ENCODE assay signal across 1 cellular context in the genomic region with DNA sequence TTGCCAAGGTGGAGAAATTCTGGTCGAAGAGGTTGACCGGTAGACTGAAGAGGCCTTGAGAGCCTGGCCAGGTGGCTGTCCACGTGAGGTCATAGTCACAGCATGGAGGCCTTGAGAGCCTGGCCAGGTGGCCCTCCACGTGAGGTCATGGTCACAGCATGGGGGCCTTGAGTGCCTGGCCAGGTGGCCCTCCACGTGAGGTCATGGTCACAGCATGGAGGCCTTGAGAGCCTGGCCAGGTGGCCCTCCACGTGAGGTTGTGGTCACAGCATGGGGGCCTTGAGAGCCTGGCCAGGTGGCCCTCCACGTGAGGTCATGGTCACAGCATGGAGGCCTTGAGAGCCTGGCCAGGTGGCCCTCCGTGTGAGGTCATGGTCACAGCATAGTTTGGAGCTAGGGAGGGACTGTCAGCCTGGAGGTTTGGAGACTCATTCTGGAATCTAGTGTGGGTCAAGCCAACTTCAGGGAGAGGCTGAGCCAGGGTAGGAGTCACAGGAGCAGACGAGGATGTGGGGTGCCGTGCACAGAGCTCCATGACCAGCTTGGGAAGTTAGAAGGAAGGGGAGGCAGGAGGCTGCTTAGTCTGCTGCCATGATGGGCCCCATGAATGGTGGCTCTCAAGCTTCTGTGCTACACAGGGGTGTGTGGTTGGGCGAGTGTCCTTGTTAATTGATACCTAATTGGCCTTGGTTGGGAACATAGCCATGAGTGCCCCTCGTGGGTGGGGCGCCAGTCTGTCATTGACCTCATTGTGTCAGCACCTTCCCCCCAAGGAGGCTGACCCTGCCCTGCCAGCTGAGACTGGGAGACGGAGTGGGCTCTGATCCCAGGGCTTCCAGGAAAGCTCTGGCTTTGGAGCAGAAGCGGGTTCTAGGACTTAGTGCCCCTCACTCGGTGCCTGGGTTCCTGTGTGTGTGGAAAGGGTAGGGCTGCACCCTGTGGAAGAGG.
TF ChIP-seq lines count a peak whose summit lies in the region.

No MANE protein-coding gene starts in this region.

TF ChIP-seq in IMR-90, 13 proteins besides CTCF, POLR2A, EP300 and RAD21:
- TF ChIP-seq NFE2L2 (IDR thresholded peaks at IDR 0.05; ENCODE audit: low read depth, low read length) (no peak), SMC3 (IDR thresholded peaks at IDR 0.05; ENCODE audit: low read depth, low read length) (no peak), CHD1 (IDR thresholded peaks at IDR 0.05; ENCODE audit: low read depth, low read length) (no peak), USF2 (IDR thresholded peaks at IDR 0.05; ENCODE audit: low read depth, low read length) (no peak), RFX5 (IDR thresholded peaks at IDR 0.05; ENCODE audit: low read depth, low read length) (no peak), CEBPB (IDR thresholded peaks at IDR 0.05; ENCODE audit: low read depth, low read length) (no peak), BHLHE40 (IDR thresholded peaks at IDR 0.05; ENCODE audit: low read depth, low read length) (no peak), RCOR1 (IDR thresholded peaks at IDR 0.05; ENCODE audit: insufficient replicate concordance, low read length) (no peak), MAFK (IDR thresholded peaks at IDR 0.05; ENCODE audit: low read depth, low read length) (no peak), MAZ (IDR thresholded peaks at IDR 0.05; ENCODE audit: borderline replicate concordance, low read depth, low read length) (no peak), MXI1 (IDR thresholded peaks at IDR 0.05; ENCODE audit: borderline replicate concordance, low read depth, low read length) (no peak), FOS (IDR thresholded peaks at IDR 0.05; ENCODE audit: low read depth, low read length) (no peak)
- TF ChIP-seq, protein P1, sequence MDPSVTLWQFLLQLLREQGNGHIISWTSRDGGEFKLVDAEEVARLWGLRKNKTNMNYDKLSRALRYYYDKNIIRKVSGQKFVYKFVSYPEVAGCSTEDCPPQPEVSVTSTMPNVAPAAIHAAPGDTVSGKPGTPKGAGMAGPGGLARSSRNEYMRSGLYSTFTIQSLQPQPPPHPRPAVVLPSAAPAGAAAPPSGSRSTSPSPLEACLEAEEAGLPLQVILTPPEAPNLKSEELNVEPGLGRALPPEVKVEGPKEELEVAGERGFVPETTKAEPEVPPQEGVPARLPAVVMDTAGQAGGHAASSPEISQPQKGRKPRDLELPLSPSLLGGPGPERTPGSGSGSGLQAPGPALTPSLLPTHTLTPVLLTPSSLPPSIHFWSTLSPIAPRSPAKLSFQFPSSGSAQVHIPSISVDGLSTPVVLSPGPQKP (IDR thresholded peaks at IDR 0.05; ENCODE audit: borderline replicate concordance, low read depth, low read length) = no peak
